Comparison of ENCODE assay signal across 26 cellular contexts in the genomic region with DNA sequence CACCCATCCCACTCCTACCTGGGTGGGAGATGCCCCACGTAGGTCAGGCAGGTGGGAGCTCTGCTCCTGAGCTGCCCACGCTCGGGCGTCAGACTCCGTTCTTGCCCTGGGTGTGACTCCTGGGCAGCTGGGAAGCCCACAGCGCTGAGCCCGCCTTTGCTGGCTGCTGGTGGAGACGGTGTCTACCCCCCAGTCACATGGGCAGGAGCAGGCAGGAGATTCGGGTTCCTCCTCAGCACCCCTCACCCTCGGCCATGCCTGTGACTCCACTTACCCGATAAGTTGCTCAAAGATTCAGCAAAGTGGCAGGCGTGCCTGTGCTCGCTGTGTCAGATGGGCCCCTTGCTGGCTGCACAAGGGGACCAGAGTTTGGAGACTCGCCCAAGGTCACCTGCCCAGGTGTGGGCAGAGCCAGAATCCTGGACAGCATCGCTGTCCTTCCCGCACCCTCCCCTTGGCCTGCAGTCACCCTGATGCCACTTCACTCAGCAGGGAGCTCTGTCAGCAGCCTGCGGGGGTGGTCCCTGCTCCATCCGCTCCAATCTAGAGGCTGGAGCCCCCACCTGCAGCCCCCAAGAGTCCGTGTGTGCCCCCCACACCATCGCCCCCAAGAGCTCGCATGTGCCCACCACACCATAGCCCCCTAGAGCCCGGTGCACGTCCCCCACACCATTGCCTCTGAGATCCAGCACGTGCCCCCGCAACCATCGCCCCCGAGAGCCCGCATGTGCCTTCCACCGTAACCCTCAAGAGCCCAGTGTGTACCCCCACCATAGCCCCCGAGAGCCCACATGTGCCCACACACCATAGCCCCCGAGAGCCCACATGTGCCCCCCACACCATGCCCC. TPM values are rescaled to one million over a fixed set of nuclear protein-coding genes. Genes with fewer than 3 reads are reported as not detected.
"Had no signal": no experiment of that assay in that cellular context is flagged by ENCODE, and none has a peak within 500 bp of the region (broad histone marks: within the 10 kb centered on the region; RNA-seq: fewer than 3 reads in every experiment).

No MANE protein-coding gene starts in this region.

- H2AFZ ChIP-seq: parathyroid adenoma had no signal

- H3K27ac ChIP-seq: body of pancreas, colonic mucosa, esophagus squamous epithelium, parathyroid adenoma, right atrium auricular region, SJSA1, upper lobe of left lung had no signal

- H3K4me1 ChIP-seq: body of pancreas, colonic mucosa, esophagus squamous epithelium, parathyroid adenoma, right atrium auricular region, SJSA1, upper lobe of left lung had no signal

- ATAC-seq: activated naive CD4-positive, alpha-beta T cell treated with anti-CD3 and anti-CD28 coated beads, Interleukin-2, amount 50 U/mL, for 72 hours; activated T-cell treated with anti-CD3 and anti-CD28 coated beads, Interleukin-2, amount 50 U/mL, for 4 hours; body of pancreas; stimulated activated naive CD8-positive, alpha-beta T cell treated with anti-CD3 and anti-CD28 coated beads, Interleukin-15, Interleukin-2, amounts not matched to agents 100 U/mL and 50 U/mL, for 24 hours had no signal

- H3K9ac ChIP-seq: parathyroid adenoma had no signal

- H3K36me3 ChIP-seq: colonic mucosa, esophagus squamous epithelium, right atrium auricular region, SJSA1, upper lobe of left lung had no signal

- H3K27ac Mint-ChIP-seq: activated naive CD4-positive, alpha-beta T cell treated with anti-CD3 and anti-CD28 coated beads, Interleukin-2, amount 50 U/mL, for 72 hours; mesothelial cell of epicardium; T-helper 2 cell treated with Interferon-gamma antibody and Interleukin-4, amounts not matched to agents 5 μg/mL and 100 μg/mL, for 36 hours had no signal

- H3K4me3 ChIP-seq: body of pancreas, colonic mucosa, esophagus squamous epithelium, right atrium auricular region, SJSA1, upper lobe of left lung had no signal

- DNase-seq: activated CD4-positive, alpha-beta T cell treated with anti-CD3 and anti-CD28 coated beads for 1 hour; activated CD4-positive, alpha-beta T cell treated with anti-CD3 and anti-CD28 coated beads, Interleukin-2, amount 50 U/mL, for 4 hours; activated gamma-delta T cell; activated T-cell treated with anti-CD3 and anti-CD28 coated beads, Interleukin-2, amount 50 U/mL, for 4 hours; body of pancreas; caudate nucleus; colonic mucosa; esophagus squamous epithelium; hippocampal formation; kidney glomerular epithelial cell; small intestine; stimulated activated CD4-positive, alpha-beta T cell treated with anti-CD3 and anti-CD28 coated beads, Interleukin-4, amount 100 ng/mL, for 4 hours; stimulated activated naive CD8-positive, alpha-beta T cell treated with anti-CD3 and anti-CD28 coated beads, Interleukin-15, Interleukin-2, amounts not matched to agents 100 U/mL and 50 U/mL, for 24 hours; SW 1271 had no signal

- H3K36me3 Mint-ChIP-seq: activated naive CD4-positive, alpha-beta T cell treated with anti-CD3 and anti-CD28 coated beads, Interleukin-2, amount 50 U/mL, for 72 hours; mesothelial cell of epicardium had no signal

- H3K9me3 Mint-ChIP-seq: activated naive CD4-positive, alpha-beta T cell treated with anti-CD3 and anti-CD28 coated beads, Interleukin-2, amount 50 U/mL, for 72 hours; activated T-cell treated with anti-CD3 and anti-CD28 coated beads, Interleukin-2, amount 50 U/mL, for 4 hours; neural crest cell; T-helper 2 cell treated with Interferon-gamma antibody and Interleukin-4, amounts not matched to agents 5 μg/mL and 100 μg/mL, for 36 hours had no signal

- H3K9me3 ChIP-seq: body of pancreas, colonic mucosa, esophagus squamous epithelium, SJSA1, upper lobe of left lung had no signal

- H3K27me3 ChIP-seq: body of pancreas, colonic mucosa, right atrium auricular region, SJSA1, upper lobe of left lung had no signal

- H3K4me3 Mint-ChIP-seq: activated T-cell treated with anti-CD3 and anti-CD28 coated beads, Interleukin-2, amount 50 U/mL, for 4 hours; mesothelial cell of epicardium; neural crest cell; T-helper 2 cell treated with Interferon-gamma antibody and Interleukin-4, amounts not matched to agents 5 μg/mL and 100 μg/mL, for 36 hours had no signal

RNA-seq across cellular contexts. Expression of a gene that starts 4.2 kb away (rescaled TPM):
- total RNA-seq: activated naive CD4-positive, alpha-beta T cell treated with anti-CD3 and anti-CD28 coated beads, Interleukin-2, amount 50 U/mL, for 72 hours; activated T-cell treated with anti-CD3 and anti-CD28 coated beads, Interleukin-2, amount 50 U/mL, for 4 hours; body of pancreas; colonic mucosa; esophagus squamous epithelium; fibroblast of villous mesenchyme; glomerular endothelial cell; lower leg skin; mesothelial cell of epicardium; neural crest cell; right atrium auricular region; SJSA1; temporal lobe; upper lobe of left lung had no signal
- polyA plus RNA-seq: small intestine had no signal

RNA-seq across cellular contexts. Expression of a gene that starts 20.5 kb away (rescaled TPM):
- total RNA-seq: activated naive CD4-positive, alpha-beta T cell treated with anti-CD3 and anti-CD28 coated beads, Interleukin-2, amount 50 U/mL, for 72 hours; activated T-cell treated with anti-CD3 and anti-CD28 coated beads, Interleukin-2, amount 50 U/mL, for 4 hours; body of pancreas; colonic mucosa; esophagus squamous epithelium; fibroblast of villous mesenchyme; glomerular endothelial cell; mesothelial cell of epicardium; neural crest cell; right atrium auricular region; SJSA1; temporal lobe; upper lobe of left lung had no signal
- polyA plus RNA-seq: small intestine had no signal

RNA-seq across cellular contexts. Expression of a gene that starts 36.1 kb away (rescaled TPM):
- total RNA-seq: activated naive CD4-positive, alpha-beta T cell treated with anti-CD3 and anti-CD28 coated beads, Interleukin-2, amount 50 U/mL, for 72 hours; activated T-cell treated with anti-CD3 and anti-CD28 coated beads, Interleukin-2, amount 50 U/mL, for 4 hours; body of pancreas; colonic mucosa; esophagus squamous epithelium; fibroblast of villous mesenchyme; glomerular endothelial cell; mesothelial cell of epicardium; neural crest cell; right atrium auricular region; SJSA1; temporal lobe had no signal
- polyA plus RNA-seq: small intestine had no signal
